15 cellular contexts compared by ENCODE assay signal in the genomic region with DNA sequence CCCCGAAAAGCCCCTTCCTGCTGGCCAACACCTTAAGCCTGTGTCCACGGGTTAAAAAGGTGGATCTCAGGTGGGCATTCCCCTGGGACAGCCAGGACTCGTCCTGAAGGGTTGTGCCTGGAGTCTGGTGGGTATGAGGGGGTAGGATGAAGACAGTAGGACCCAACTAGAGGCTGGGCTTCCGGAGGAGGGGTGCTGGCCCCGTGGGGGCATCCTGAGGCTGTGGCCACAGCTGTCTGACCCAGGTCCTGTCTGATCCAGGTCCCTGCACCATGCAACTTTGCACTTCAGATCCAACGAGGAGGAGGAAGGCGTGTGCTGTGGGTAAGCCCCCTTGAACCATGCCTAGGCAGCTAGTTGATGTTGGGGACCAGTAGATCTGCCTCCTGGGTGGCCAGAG.
"Had no signal": no experiment of that assay in that cellular context is flagged by ENCODE, and none has a peak within 500 bp of the region (broad histone marks: within the 10 kb centered on the region; RNA-seq: fewer than 3 reads in every experiment).

No MANE protein-coding gene starts in this region.

- H3K9me3 Mint-ChIP-seq: central memory CD8-positive, alpha-beta T cell; nephron progenitor cell had no signal

- H3K4me3 Mint-ChIP-seq: activated CD8-positive, alpha-beta memory T cell treated with anti-CD3 and anti-CD28 coated beads, Interleukin-2, amount 10 ng/mL, durations not matched to agents 7 days and 5 days; central memory CD8-positive, alpha-beta T cell; nephron progenitor cell had no signal

- H3K4me1 Mint-ChIP-seq: activated CD8-positive, alpha-beta memory T cell treated with anti-CD3 and anti-CD28 coated beads, Interleukin-2, amount 10 ng/mL, durations not matched to agents 7 days and 5 days had no signal

- H3K27me3 Mint-ChIP-seq: activated CD8-positive, alpha-beta memory T cell treated with anti-CD3 and anti-CD28 coated beads, Interleukin-2, amount 10 ng/mL, durations not matched to agents 7 days and 5 days; central memory CD8-positive, alpha-beta T cell had no signal

- DNase-seq: activated CD4-positive, alpha-beta T cell treated with anti-CD3 and anti-CD28 coated beads for 1 hour; activated CD4-positive, alpha-beta T cell treated with anti-CD3 and anti-CD28 coated beads, Interleukin-2, amount 50 U/mL, for 4 hours; activated CD8-positive, alpha-beta memory T cell treated with anti-CD3 and anti-CD28 coated beads, Interleukin-2, amount 10 ng/mL, durations not matched to agents 7 days and 5 days; colonic mucosa; esophagus squamous epithelium; gastrocnemius medialis; left cardiac atrium; mesenchymal stem cell; nephron progenitor cell; nucleus accumbens; right cardiac atrium; SK-N-SH; stimulated activated CD4-positive, alpha-beta T cell treated with anti-CD3 and anti-CD28 coated beads, Interleukin-12 subunit alpha, Interleukin-12 subunit beta, amount 100 ng/mL, for 4 hours; transverse colon had no signal

- ATAC-seq: activated CD8-positive, alpha-beta memory T cell treated with anti-CD3 and anti-CD28 coated beads, Interleukin-2, amount 10 ng/mL, durations not matched to agents 7 days and 5 days; gastrocnemius medialis; left cardiac atrium; right cardiac atrium had no signal

- H3K27ac Mint-ChIP-seq: activated CD8-positive, alpha-beta memory T cell treated with anti-CD3 and anti-CD28 coated beads, Interleukin-2, amount 10 ng/mL, durations not matched to agents 7 days and 5 days; nephron progenitor cell had no signal
